In genomic region chr18:31056296-31056695, GRCh38 we compare ENCODE assay signal across 35 cellular contexts. TPM values are rescaled to one million over a fixed set of nuclear protein-coding genes. Genes with fewer than 3 reads are reported as not detected.
"Had no signal": no experiment of that assay in that cellular context is flagged by ENCODE, and none has a peak within 500 bp of the region (broad histone marks: within the 10 kb centered on the region; RNA-seq: fewer than 3 reads in every experiment).

No MANE protein-coding gene starts in this region.

- H3K27ac ChIP-seq: adrenal gland, body of pancreas, breast epithelium, SJCRH30, SK-N-MC had no signal

- H3K4me1 ChIP-seq: adrenal gland, body of pancreas, breast epithelium, SJCRH30 had no signal

- DNase-seq: activated B cell treated with CpG ODN at 0.5 μM for 24 hours; activated CD4-positive, alpha-beta memory T cell treated with anti-CD3 and anti-CD28 coated beads for 36 hours; activated CD4-positive, alpha-beta T cell treated with anti-CD3 and anti-CD28 coated beads for 4 hours; activated CD4-positive, alpha-beta T cell treated with anti-CD3 and anti-CD28 coated beads, Interleukin-2, amount 50 U/mL, for 1 hour; activated CD4-positive, CD25-positive, alpha-beta regulatory T cell treated with anti-CD3 and anti-CD28 coated beads, Interleukin-2, amount 50 U/mL, for 72 hours; activated CD8-positive, alpha-beta memory T cell treated with anti-CD3 and anti-CD28 coated beads, Interleukin-2, amount 50 U/mL, for 4 hours; activated gamma-delta T cell treated with Interleukin-2 at 50 U/mL for 16 hours; activated naive CD4-positive, alpha-beta T cell treated with anti-CD3 and anti-CD28 coated beads for 36 hours; activated T-cell treated with anti-CD3 and anti-CD28 coated beads for 4 hours; activated T-cell treated with anti-CD3 and anti-CD28 coated beads, Interleukin-2, amount 50 U/mL, for 4 hours; adrenal gland; body of pancreas; Kasumi-1; KG1; MM.1S; MV-4-11; NCI-H1092 treated with DMSO at 0.1 percent for 48 hours; NCI-H1417; NCI-H146; NCI-H187; NCI-H2081; NCI-H524; NCI-H69; NCI-H82; SHP77; SJCRH30; T1000 had no signal

- H3K27me3 ChIP-seq: adrenal gland, body of pancreas, breast epithelium, SJCRH30 had no signal

- H3K4me3 ChIP-seq: adrenal gland, body of pancreas, breast epithelium, SJCRH30, SK-N-MC had no signal

- ATAC-seq: activated naive CD4-positive, alpha-beta T cell treated with anti-CD3 and anti-CD28 coated beads, Interleukin-2, amount 50 U/mL, for 72 hours; activated T-cell treated with anti-CD3 and anti-CD28 coated beads, Interleukin-2, amount 50 U/mL, for 4 hours; body of pancreas; Panc1 had no signal

RNA-seq across cellular contexts. Expression of gene DSC3, which starts 13.8 kb away (rescaled TPM):
- total RNA-seq: activated B cell treated with CpG ODN at 0.5 μM for 24 hours; activated CD4-positive, alpha-beta memory T cell treated with anti-CD3 and anti-CD28 coated beads for 36 hours; activated naive CD4-positive, alpha-beta T cell treated with anti-CD3 and anti-CD28 coated beads for 36 hours; activated naive CD4-positive, alpha-beta T cell treated with anti-CD3 and anti-CD28 coated beads, Interleukin-2, amount 50 U/mL, for 72 hours; activated T-cell treated with anti-CD3 and anti-CD28 coated beads, Interleukin-2, amount 50 U/mL, for 4 hours; activated T-helper 1 cell treated with anti-CD3 and anti-CD28 coated beads, Interleukin-12 subunit alpha, Interleukin-12 subunit beta, Interleukin-2, Interleukin-4 antibody, amounts not matched to agents 30 ng/mL and 10 ng/mL and 1 ng/mL, durations not matched to agents 14 hours and 24 hours and 36 hours; SJCRH30; T-helper 1 cell treated with Interleukin-12 subunit alpha and Interleukin-12 subunit beta and Interleukin-4 antibody, amounts not matched to agents 30 ng/mL and 1 ng/mL, for 36 hours; T-helper 2 cell treated with Interferon-gamma antibody and Interleukin-4, amounts not matched to agents 100 ng/mL and 5 ng/mL, for 36 hours had no signal

RNA-seq across cellular contexts. Expression of gene DSC2, which starts 45.9 kb away (rescaled TPM):
- total RNA-seq: activated B cell treated with CpG ODN at 0.5 μM for 24 hours; activated CD4-positive, alpha-beta memory T cell treated with anti-CD3 and anti-CD28 coated beads for 36 hours; activated naive CD4-positive, alpha-beta T cell treated with anti-CD3 and anti-CD28 coated beads, Interleukin-2, amount 50 U/mL, for 72 hours; activated T-helper 1 cell treated with anti-CD3 and anti-CD28 coated beads, Interleukin-12 subunit alpha, Interleukin-12 subunit beta, Interleukin-2, Interleukin-4 antibody, amounts not matched to agents 30 ng/mL and 10 ng/mL and 1 ng/mL, durations not matched to agents 14 hours and 24 hours and 36 hours; RPMI7951; SJCRH30; T-helper 1 cell treated with Interleukin-12 subunit alpha and Interleukin-12 subunit beta and Interleukin-4 antibody, amounts not matched to agents 30 ng/mL and 1 ng/mL, for 36 hours; T-helper 2 cell treated with Interferon-gamma antibody and Interleukin-4, amounts not matched to agents 100 ng/mL and 5 ng/mL, for 36 hours had no signal
